In genomic region chr2:54572636-54573531, GRCh38 we compare ENCODE assay signal across 1 cellular context.
TF ChIP-seq lines count a peak whose summit lies in the region.

No MANE protein-coding gene starts in this region.

TF ChIP-seq in HEK293, 187 proteins besides CTCF, POLR2A, EP300 and RAD21 (continued from another document):
- TF ChIP-seq ELK4 (IDR thresholded peaks at IDR 0.05; ENCODE audit: borderline replicate concordance, low read depth, low read length): no peak
- TF ChIP-seq ZNF747 (tag by site-specific recombination; IDR thresholded peaks at IDR 0.05): no peak
- no peak for TF ChIP-seq ZBTB48 (tag by site-specific recombination; IDR thresholded peaks at IDR 0.05)
- no peak for TF ChIP-seq ZNF324 (tag by site-specific recombination; IDR thresholded peaks at IDR 0.05)
- TF ChIP-seq ZNF639 (tag by site-specific recombination; IDR thresholded peaks at IDR 0.05): peak; percentile 62; the same call in 1 of the 2 replicates
- TF ChIP-seq ZFP37 (tag by site-specific recombination; IDR thresholded peaks at IDR 0.05): 0 out of 2 replicates have a peak, but pooled peaks have one; percentile 37
- TF ChIP-seq SP7 (tag by site-specific recombination; IDR thresholded peaks at IDR 0.05): peak; percentile 63
- no peak for TF ChIP-seq ZNF426 (tag by site-specific recombination; IDR thresholded peaks at IDR 0.05)
- no peak for TF ChIP-seq ZFP41 (tag by site-specific recombination; IDR thresholded peaks at IDR 0.05; ENCODE audit: borderline replicate concordance)
- no peak for TF ChIP-seq ZNF488 (tag by site-specific recombination; IDR thresholded peaks at IDR 0.05)
- peak; percentile 88 for TF ChIP-seq ZNF600 (tag by site-specific recombination; IDR thresholded peaks at IDR 0.05)
- TF ChIP-seq ZNF548 (tag by site-specific recombination; IDR thresholded peaks at IDR 0.05): no peak
- TF ChIP-seq OSR2 (tag by site-specific recombination; IDR thresholded peaks at IDR 0.05): peak; percentile 78
- TF ChIP-seq TCF7L2 (IDR thresholded peaks at IDR 0.05; ENCODE audit: borderline replicate concordance, low read depth, low read length): no peak
- TF ChIP-seq BCL11B (tag by site-specific recombination; IDR thresholded peaks at IDR 0.05; ENCODE audit: low read depth): no peak
- TF ChIP-seq ZNF114 (tag by site-specific recombination; IDR thresholded peaks at IDR 0.05): no peak
- peak; percentile 17; the same call in 1 of the 2 replicates for TF ChIP-seq GLI2 (tag by site-specific recombination; IDR thresholded peaks at IDR 0.05; ENCODE audit: borderline replicate concordance, low read depth)
- TF ChIP-seq ZNF292 (tag by site-specific recombination; IDR thresholded peaks at IDR 0.05; ENCODE audit: borderline replicate concordance, low read depth): no peak
- peak; percentile 66 for TF ChIP-seq FEZF1 (tag by site-specific recombination; IDR thresholded peaks at IDR 0.05)
- TF ChIP-seq ZNF473 (tag by site-specific recombination; IDR thresholded peaks at IDR 0.05): no peak
- no peak for TF ChIP-seq ZNF768 (tag by site-specific recombination; IDR thresholded peaks at IDR 0.05)
- TF ChIP-seq ZNF843 (tag by site-specific recombination; IDR thresholded peaks at IDR 0.05): peak; percentile 81
- TF ChIP-seq ZBTB17 (tag by site-specific recombination; IDR thresholded peaks at IDR 0.05): peak; percentile 9
- TF ChIP-seq ZNF701 (tag by site-specific recombination; IDR thresholded peaks at IDR 0.05): no peak
- no peak for TF ChIP-seq PRDM4 (tag by site-specific recombination; IDR thresholded peaks at IDR 0.05)
- TF ChIP-seq ZNF366 (tag by site-specific recombination; conservative IDR thresholded peaks at IDR 0.05): peak; percentile 85
- no peak for TF ChIP-seq ZNF362 (tag by site-specific recombination; IDR thresholded peaks at IDR 0.05)
- no peak for TF ChIP-seq ZNF148 (tag by site-specific recombination; IDR thresholded peaks at IDR 0.05; ENCODE audit: borderline replicate concordance)
- TF ChIP-seq, protein P1, sequence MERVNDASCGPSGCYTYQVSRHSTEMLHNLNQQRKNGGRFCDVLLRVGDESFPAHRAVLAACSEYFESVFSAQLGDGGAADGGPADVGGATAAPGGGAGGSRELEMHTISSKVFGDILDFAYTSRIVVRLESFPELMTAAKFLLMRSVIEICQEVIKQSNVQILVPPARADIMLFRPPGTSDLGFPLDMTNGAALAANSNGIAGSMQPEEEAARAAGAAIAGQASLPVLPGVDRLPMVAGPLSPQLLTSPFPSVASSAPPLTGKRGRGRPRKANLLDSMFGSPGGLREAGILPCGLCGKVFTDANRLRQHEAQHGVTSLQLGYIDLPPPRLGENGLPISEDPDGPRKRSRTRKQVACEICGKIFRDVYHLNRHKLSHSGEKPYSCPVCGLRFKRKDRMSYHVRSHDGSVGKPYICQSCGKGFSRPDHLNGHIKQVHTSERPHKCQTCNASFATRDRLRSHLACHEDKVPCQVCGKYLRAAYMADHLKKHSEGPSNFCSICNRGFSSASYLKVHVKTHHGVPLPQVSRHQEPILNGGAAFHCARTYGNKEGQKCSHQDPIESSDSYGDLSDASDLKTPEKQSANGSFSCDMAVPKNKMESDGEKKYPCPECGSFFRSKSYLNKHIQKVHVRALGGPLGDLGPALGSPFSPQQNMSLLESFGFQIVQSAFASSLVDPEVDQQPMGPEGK (tag by site-specific recombination; IDR thresholded peaks at IDR 0.05): 0 out of 2 replicates have a peak, but pooled peaks have one; percentile 34
- TF ChIP-seq ZNF776 (tag by site-specific recombination; IDR thresholded peaks at IDR 0.05; ENCODE audit: borderline replicate concordance): no peak
- peak; percentile 66; the same call in 1 of the 2 replicates for TF ChIP-seq KLF8 (tag by site-specific recombination; IDR thresholded peaks at IDR 0.05)
- peak; percentile 97 for TF ChIP-seq ZNF629 (tag by site-specific recombination; IDR thresholded peaks at IDR 0.05)
- TF ChIP-seq ZNF529 (tag by site-specific recombination; IDR thresholded peaks at IDR 0.05; ENCODE audit: insufficient replicate concordance): no peak
- TF ChIP-seq ZEB2 (tag by site-specific recombination; IDR thresholded peaks at IDR 0.05): peak; percentile 45
- peak; percentile 52 for TF ChIP-seq KLF10 (tag by site-specific recombination; IDR thresholded peaks at IDR 0.05)
